Comparison of ENCODE assay signal across 8 cellular contexts in genomic region chr13:19632915-19633339, GRCh38. TPM values are rescaled to one million over a fixed set of nuclear protein-coding genes. Genes with fewer than 3 reads are reported as not detected.
DNase-seq lines count a peak whose midpoint lies in the region; ATAC-seq and TF ChIP-seq lines count a peak whose summit lies in the region.

No MANE protein-coding gene starts in this region.

- H3K4me2 ChIP-seq in Loucy (ENCODE audit: low read depth, low read length, poor library complexity, severe bottlenecking) = peak overlapping the region; percentile 86

- H3K4me3 ChIP-seq in CD4-positive, CD25-positive, alpha-beta regulatory T cell (ENCODE audit: low read depth, low read length) = peak overlapping the region; percentile 80
- peak overlapping the region; percentile 99 for H3K4me3 ChIP-seq in Loucy (ENCODE audit: low read length, poor library complexity, severe bottlenecking)
- H3K4me3 ChIP-seq in naive thymus-derived CD4-positive, alpha-beta T cell (ENCODE audit: low read length) = peak overlapping the region; percentile 83

- peaks cover 32% of the 10 kb centered on the region for H3K4me1 ChIP-seq in CD4-positive, CD25-positive, alpha-beta regulatory T cell (ENCODE audit: control insufficient read depth, insufficient read depth, low read length, poor library complexity, severe bottlenecking)
- H3K4me1 ChIP-seq in Loucy (ENCODE audit: insufficient read depth, low read length, poor library complexity, severe bottlenecking) = peaks cover 36% of the 10 kb centered on the region
- peaks cover 20 to 26% of the 10 kb centered on the region in 2 donors for H3K4me1 ChIP-seq in naive thymus-derived CD4-positive, alpha-beta T cell (ENCODE audit: control insufficient read depth in 2 of 2, insufficient read depth in 2 of 2, low read length in 2 of 2)

- no peaks in the 10 kb centered on the region for H3K27me3 ChIP-seq in CD4-positive, CD25-positive, alpha-beta regulatory T cell (ENCODE audit: control insufficient read depth, insufficient read depth, low read length)
- no peaks in the 10 kb centered on the region for H3K27me3 ChIP-seq in Loucy (ENCODE audit: insufficient read depth, low read length, poor library complexity, severe bottlenecking)
- H3K27me3 ChIP-seq in naive thymus-derived CD4-positive, alpha-beta T cell (ENCODE audit: control insufficient read depth in 2 of 2, insufficient read depth in 2 of 2, low read length in 2 of 2) = no peaks in the 10 kb centered on the region

- H3K36me3 ChIP-seq in CD4-positive, CD25-positive, alpha-beta regulatory T cell (ENCODE audit: control insufficient read depth, insufficient read depth, low read length) = peaks cover 4% of the 10 kb centered on the region
- no peaks in the 10 kb centered on the region for H3K36me3 ChIP-seq in Loucy (ENCODE audit: insufficient read depth, low read length)
- H3K36me3 ChIP-seq in naive thymus-derived CD4-positive, alpha-beta T cell (ENCODE audit: control insufficient read depth in 2 of 3, insufficient read depth in 3 of 3, low read length in 3 of 3) = peaks cover 0 to 7% (median 0%) of the 10 kb centered on the region in 3 experiments

- H3K9ac ChIP-seq in Loucy (ENCODE audit: low read depth, low read length, poor library complexity, severe bottlenecking) = peak overlapping the region; percentile 87

- H3F3A ChIP-seq in Loucy (ENCODE audit: low read depth) = no peaks in the 10 kb centered on the region

- no peak for TF ChIP-seq CTCF in Loucy (conservative IDR thresholded peaks at IDR 0.05; ENCODE audit: low read length)
- no peak for TF ChIP-seq CTCF in chondrocyte (IDR thresholded peaks at IDR 0.05)

- peaks cover 0 to 5% (median 3%) of the 10 kb centered on the region in 7 donors for H3K9me3 Mint-ChIP-seq in CD4-positive, CD25-positive, alpha-beta regulatory T cell
- peaks cover 3% of the 10 kb centered on the region for H3K9me3 Mint-ChIP-seq in chondrocyte (ENCODE audit: low read depth)
- peaks cover 0 to 15% (median 5%) of the 10 kb centered on the region in 11 donors for H3K9me3 Mint-ChIP-seq in naive thymus-derived CD4-positive, alpha-beta T cell

- H3K27me3 Mint-ChIP-seq in CD4-positive, CD25-positive, alpha-beta regulatory T cell = no peaks in the 10 kb centered on the region
- H3K27me3 Mint-ChIP-seq in chondrocyte (ENCODE audit: low read depth) = no peaks in the 10 kb centered on the region
- H3K27me3 Mint-ChIP-seq in naive thymus-derived CD4-positive, alpha-beta T cell = peaks cover 0 to 4% (median under 1%) of the 10 kb centered on the region in 5 donors

- peaks cover 36% of the 10 kb centered on the region for H4K20me1 ChIP-seq in Loucy (ENCODE audit: insufficient read depth, low read length, poor library complexity, severe bottlenecking)

- H3K9me3 ChIP-seq in CD4-positive, CD25-positive, alpha-beta regulatory T cell (ENCODE audit: control insufficient read depth in 2 of 2, low read length in 2 of 2) = no peaks in the 10 kb centered on the region
- no peaks in the 10 kb centered on the region for H3K9me3 ChIP-seq in Loucy (ENCODE audit: insufficient read depth, low read depth, low read length)
- no peaks in the 10 kb centered on the region for H3K9me3 ChIP-seq in naive thymus-derived CD4-positive, alpha-beta T cell (ENCODE audit: control insufficient read depth in 2 of 3, low read length in 3 of 3)

- peak overlapping the region; percentile 14 to 100 (median 99) for H3K27ac Mint-ChIP-seq in CD4-positive, CD25-positive, alpha-beta regulatory T cell
- H3K27ac Mint-ChIP-seq in chondrocyte (ENCODE audit: unreplicated experiment) = peak overlapping the region; percentile 100
- peak overlapping the region; percentile 98 to 100 (median 99) for H3K27ac Mint-ChIP-seq in naive thymus-derived CD4-positive, alpha-beta T cell

- H3K4me1 Mint-ChIP-seq in CD4-positive, CD25-positive, alpha-beta regulatory T cell = peaks cover 11 to 47% (median 30%) of the 10 kb centered on the region in 4 donors
- peaks cover 20% of the 10 kb centered on the region for H3K4me1 Mint-ChIP-seq in chondrocyte (ENCODE audit: low read depth)
- H3K4me1 Mint-ChIP-seq in naive thymus-derived CD4-positive, alpha-beta T cell = peaks cover 24 to 38% (median 30%) of the 10 kb centered on the region in 7 donors

- intact Hi-C loops in naive thymus-derived CD4-positive, alpha-beta T cell (cut with micrococcal nuclease) = loop anchor here (1.0 to 10.0 kb wide), 10 partner anchors 46 to 1972 kb away; partner anchors contain the start of genes EEF1AKMT1 (in 2 of the 2), IFT88 (in 1 of the 2), MICU2 (in 1 of the 2) and PSPC1 (in 1 of the 2)

- ATAC-seq in CD4-positive, CD25-positive, alpha-beta regulatory T cell (ENCODE audit: low read depth in 2 of 2) = no peak
- ATAC-seq in naive thymus-derived CD4-positive, alpha-beta T cell = no peak

- H2AFZ ChIP-seq in Loucy (ENCODE audit: low read length) = peak overlapping the region; percentile 92

- POLR2A ChIA-PET in naive thymus-derived CD4-positive, alpha-beta T cell (lab: Charles Lee) = interaction anchor here (0.8 to 2.6 kb wide), 6 partner anchors 46 to 1269 kb away, joined by 3 to 33 read pairs (median 4); partner anchors contain the start of genes PSPC1 and ZMYM5

- H3K27ac ChIP-seq in CD4-positive, CD25-positive, alpha-beta regulatory T cell (ENCODE audit: insufficient read depth, low read length, poor library complexity, severe bottlenecking) = peak overlapping the region; percentile 86
- peak overlapping the region; percentile 91 for H3K27ac ChIP-seq in naive thymus-derived CD4-positive, alpha-beta T cell (ENCODE audit: low read depth, low read length)

- H3K4me3 Mint-ChIP-seq in CD4-positive, CD25-positive, alpha-beta regulatory T cell = peak overlapping the region; percentile 99 to 100 (median 99)
- peak overlapping the region; percentile 98 for H3K4me3 Mint-ChIP-seq in chondrocyte (ENCODE audit: unreplicated experiment)
- peak overlapping the region; percentile 96 to 100 (median 100) for H3K4me3 Mint-ChIP-seq in naive thymus-derived CD4-positive, alpha-beta T cell

- peaks cover 44% of the 10 kb centered on the region for H3K79me2 ChIP-seq in Loucy (ENCODE audit: insufficient read depth, low read length)

- H3K9me2 ChIP-seq in Loucy (replicated peaks; ENCODE audit: low read depth, low read length) = no peaks in the 10 kb centered on the region

- H3K36me3 Mint-ChIP-seq in CD4-positive, CD25-positive, alpha-beta regulatory T cell = peaks cover 4% of the 10 kb centered on the region
- peaks cover 5% of the 10 kb centered on the region for H3K36me3 Mint-ChIP-seq in chondrocyte (ENCODE audit: low read depth)
- peaks cover 5 to 12% (median 7%) of the 10 kb centered on the region in 5 donors for H3K36me3 Mint-ChIP-seq in naive thymus-derived CD4-positive, alpha-beta T cell

- CTCF ChIA-PET in naive thymus-derived CD4-positive, alpha-beta T cell (lab: Charles Lee) = interaction anchor here (0.6 to 0.8 kb wide), 2 partner anchors 231 to 341 kb away, joined by 3 read pairs; partner anchors contain the start of gene ZMYM5

- DNase-seq in CD4-positive, CD25-positive, alpha-beta regulatory T cell = no peak
- DNase-seq in chondrocyte (ENCODE audit: low spot score) (no peak), OCI-M1 (lab: John Stamatoyannopoulos, UW) (no peak), mucosa of gallbladder (ENCODE audit: low spot score) (no peak)
- no peak for DNase-seq in naive thymus-derived CD4-positive, alpha-beta T cell
- DNase-seq in NK-92 treated with Interleukin-12 subunit alpha and Interleukin-12 subunit beta, amount 100 ng/mL, for 24 hours (lab: John Stamatoyannopoulos, UW) = no peak
- DNase-seq in stimulated activated CD4-positive, alpha-beta T cell treated with anti-CD3 and anti-CD28 coated beads, Interleukin-4, amount 100 ng/mL, for 24 hours = no peak

RNA-seq across cellular contexts. Expression of gene MPHOSPH8, which starts 0.5 kb away (rescaled TPM):
- total RNA-seq in CD4-positive, CD25-positive, alpha-beta regulatory T cell = 74.2 TPM
- 10 to 100 TPM in 3 of 4 donors, 1 to 10 TPM in 1; 9.8 to 13.9 (median 12.5) TPM for polyA plus RNA-seq in CD4-positive, CD25-positive, alpha-beta regulatory T cell
- total RNA-seq in chondrocyte (24.1 to 29.4 TPM (median 24.7 TPM) in 3 replicates), mucosa of gallbladder (41.7 TPM)
- total RNA-seq in naive thymus-derived CD4-positive, alpha-beta T cell = 100 to 1,000 TPM in 2 of 5 experiments, 10 to 100 TPM in 3; 50.6 to 131 (median 65.6) TPM
- polyA plus RNA-seq in naive thymus-derived CD4-positive, alpha-beta T cell = 10 to 100 TPM; 14.3 to 18.4 TPM
